1 cellular context compared by ENCODE assay signal in genomic region chr4:172815499-172816175, GRCh38.
TF ChIP-seq lines count a peak whose summit lies in the region.

No MANE protein-coding gene starts in this region.

TF ChIP-seq in HepG2, 621 proteins besides CTCF, POLR2A, EP300 and RAD21 (continued from another document):
- TF ChIP-seq MLXIP (CRISPR knock-in tag; IDR thresholded peaks at IDR 0.05; ENCODE audit: borderline replicate concordance) (no peak), MTERF4 (CRISPR knock-in tag; IDR thresholded peaks at IDR 0.05) (no peak), ZNF607 (CRISPR knock-in tag; IDR thresholded peaks at IDR 0.05; ENCODE audit: borderline replicate concordance) (no peak), PRDM10 (CRISPR knock-in tag; IDR thresholded peaks at IDR 0.05; ENCODE audit: low read depth) (no peak), RBM39 (IDR thresholded peaks at IDR 0.05; ENCODE audit: low read depth, low read length, poor library complexity, severe bottlenecking) (no peak), NR1H2 (CRISPR knock-in tag; IDR thresholded peaks at IDR 0.05; ENCODE audit: borderline replicate concordance, low read depth) (no peak), ZKSCAN8 (CRISPR knock-in tag; IDR thresholded peaks at IDR 0.05; ENCODE audit: borderline replicate concordance) (no peak), ZHX1 (CRISPR knock-in tag; IDR thresholded peaks at IDR 0.05; ENCODE audit: low read depth) (no peak), NFIB (CRISPR knock-in tag; IDR thresholded peaks at IDR 0.05; ENCODE audit: borderline replicate concordance) (no peak), ZNF333 (CRISPR knock-in tag; IDR thresholded peaks at IDR 0.05; ENCODE audit: borderline replicate concordance) (no peak), ZNF562 (CRISPR knock-in tag; IDR thresholded peaks at IDR 0.05; ENCODE audit: borderline replicate concordance) (no peak), BHLHE40 (IDR thresholded peaks at IDR 0.05; ENCODE audit: low read length) (no peak), SNAPC5 (CRISPR knock-in tag; IDR thresholded peaks at IDR 0.05; ENCODE audit: borderline replicate concordance) (no peak)
TF ChIP-seq in HepG2: peak in this region for 0.
